Comparison of ENCODE assay signal across 1 cellular context in the genomic region with DNA sequence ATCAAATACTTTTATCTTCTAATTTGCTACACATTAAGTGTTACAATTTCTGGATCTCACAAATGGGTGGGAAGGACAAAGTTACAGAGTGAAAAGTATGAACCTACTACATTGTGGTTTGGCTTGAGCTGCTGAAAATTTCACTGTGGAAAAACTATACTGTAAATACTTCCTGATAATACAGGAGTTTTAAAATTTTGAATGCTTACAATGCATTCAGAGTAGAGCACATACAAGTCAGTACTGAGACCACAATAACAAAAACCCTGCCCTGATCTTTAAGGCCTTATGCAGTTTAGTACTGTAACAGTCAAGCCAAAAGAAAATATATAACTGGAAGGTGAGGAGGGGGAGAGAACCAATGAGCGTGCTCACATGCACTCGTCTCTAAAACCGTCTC.
TF ChIP-seq lines count a peak whose summit lies in the region.

No MANE protein-coding gene starts in this region.

TF ChIP-seq in IMR-90, 13 proteins besides CTCF, POLR2A, EP300 and RAD21:
- TF ChIP-seq, protein P1, sequence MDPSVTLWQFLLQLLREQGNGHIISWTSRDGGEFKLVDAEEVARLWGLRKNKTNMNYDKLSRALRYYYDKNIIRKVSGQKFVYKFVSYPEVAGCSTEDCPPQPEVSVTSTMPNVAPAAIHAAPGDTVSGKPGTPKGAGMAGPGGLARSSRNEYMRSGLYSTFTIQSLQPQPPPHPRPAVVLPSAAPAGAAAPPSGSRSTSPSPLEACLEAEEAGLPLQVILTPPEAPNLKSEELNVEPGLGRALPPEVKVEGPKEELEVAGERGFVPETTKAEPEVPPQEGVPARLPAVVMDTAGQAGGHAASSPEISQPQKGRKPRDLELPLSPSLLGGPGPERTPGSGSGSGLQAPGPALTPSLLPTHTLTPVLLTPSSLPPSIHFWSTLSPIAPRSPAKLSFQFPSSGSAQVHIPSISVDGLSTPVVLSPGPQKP (IDR thresholded peaks at IDR 0.05; ENCODE audit: borderline replicate concordance, low read depth, low read length), result no peak
- no peak for TF ChIP-seq RCOR1 (IDR thresholded peaks at IDR 0.05; ENCODE audit: insufficient replicate concordance, low read length)
- TF ChIP-seq RFX5 (IDR thresholded peaks at IDR 0.05; ENCODE audit: low read depth, low read length), result no peak
- no peak for TF ChIP-seq CHD1 (IDR thresholded peaks at IDR 0.05; ENCODE audit: low read depth, low read length)
- TF ChIP-seq MAFK (IDR thresholded peaks at IDR 0.05; ENCODE audit: low read depth, low read length), result no peak
- no peak for TF ChIP-seq FOS (IDR thresholded peaks at IDR 0.05; ENCODE audit: low read depth, low read length)
- TF ChIP-seq NFE2L2 (IDR thresholded peaks at IDR 0.05; ENCODE audit: low read depth, low read length), result no peak
- TF ChIP-seq BHLHE40 (IDR thresholded peaks at IDR 0.05; ENCODE audit: low read depth, low read length), result no peak
- no peak for TF ChIP-seq CEBPB (IDR thresholded peaks at IDR 0.05; ENCODE audit: low read depth, low read length)
- TF ChIP-seq MXI1 (IDR thresholded peaks at IDR 0.05; ENCODE audit: borderline replicate concordance, low read depth, low read length), result no peak
- no peak for TF ChIP-seq MAZ (IDR thresholded peaks at IDR 0.05; ENCODE audit: borderline replicate concordance, low read depth, low read length)
- TF ChIP-seq, protein P2, sequence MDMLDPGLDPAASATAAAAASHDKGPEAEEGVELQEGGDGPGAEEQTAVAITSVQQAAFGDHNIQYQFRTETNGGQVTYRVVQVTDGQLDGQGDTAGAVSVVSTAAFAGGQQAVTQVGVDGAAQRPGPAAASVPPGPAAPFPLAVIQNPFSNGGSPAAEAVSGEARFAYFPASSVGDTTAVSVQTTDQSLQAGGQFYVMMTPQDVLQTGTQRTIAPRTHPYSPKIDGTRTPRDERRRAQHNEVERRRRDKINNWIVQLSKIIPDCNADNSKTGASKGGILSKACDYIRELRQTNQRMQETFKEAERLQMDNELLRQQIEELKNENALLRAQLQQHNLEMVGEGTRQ (IDR thresholded peaks at IDR 0.05; ENCODE audit: low read depth, low read length), result no peak
- TF ChIP-seq SMC3 (IDR thresholded peaks at IDR 0.05; ENCODE audit: low read depth, low read length), result no peak
